Comparison of ENCODE assay signal across 19 cellular contexts in genomic region chr2:200345917-200346316, GRCh38.
"Had no signal": no experiment of that assay in that cellular context is flagged by ENCODE, and none has a peak within 500 bp of the region (broad histone marks: within the 10 kb centered on the region; RNA-seq: fewer than 3 reads in every experiment).

No MANE protein-coding gene starts in this region.

- H3K4me3 ChIP-seq: esophagus muscularis mucosa, neural progenitor cell, ovary, stomach, testis had no signal

- H3K9me3 ChIP-seq: esophagus muscularis mucosa, ovary, stomach, testis had no signal

- H3K27ac ChIP-seq: brain microvascular endothelial cell, esophagus muscularis mucosa, foreskin keratinocyte, neural progenitor cell, ovary, stomach, testis, WERI-Rb-1 had no signal

- H3K4me1 ChIP-seq: foreskin keratinocyte had no signal

- H2AFZ ChIP-seq: neural progenitor cell had no signal

- H3K36me3 ChIP-seq: esophagus muscularis mucosa, neural progenitor cell, ovary, stomach, WERI-Rb-1 had no signal

- H3K4me2 ChIP-seq: neural progenitor cell had no signal

- H3K9ac ChIP-seq: neural progenitor cell had no signal

- H3K27me3 ChIP-seq: brain microvascular endothelial cell, esophagus muscularis mucosa, foreskin keratinocyte, neural progenitor cell, ovary, stomach, testis had no signal

- DNase-seq: activated CD4-positive, alpha-beta T cell treated with anti-CD3 and anti-CD28 coated beads for 36 hours; activated CD8-positive, alpha-beta memory T cell treated with anti-CD3 and anti-CD28 coated beads, Interleukin-2, amount 50 U/mL, for 48 hours; activated CD8-positive, alpha-beta T cell treated with anti-CD3 and anti-CD28 coated beads for 36 hours; activated naive CD4-positive, alpha-beta T cell; anterior cingulate cortex; brain microvascular endothelial cell; cortex of kidney; effector CD4-positive, alpha-beta T cell; foreskin keratinocyte; glutamatergic neuron; ovary; stimulated activated CD4-positive, alpha-beta T cell treated with anti-CD3 and anti-CD28 coated beads, Interleukin-12 subunit alpha, Interleukin-12 subunit beta, amount 100 ng/mL, for 4 hours; stimulated activated CD4-positive, alpha-beta T cell treated with anti-CD3 and anti-CD28 coated beads, Interleukin-2, amount 100 ng/mL, for 24 hours; stomach; T-helper 17 cell; testis; WERI-Rb-1 had no signal

- ATAC-seq: activated CD4-positive, alpha-beta T cell treated with anti-CD3 and anti-CD28 coated beads for 36 hours; activated CD8-positive, alpha-beta T cell treated with anti-CD3 and anti-CD28 coated beads for 36 hours; foreskin keratinocyte; T-helper 17 cell had no signal
